Comparison of ENCODE assay signal across 14 cellular contexts in genomic region chr1:93662481-93663190, GRCh38. TPM values are rescaled to one million over a fixed set of nuclear protein-coding genes. Genes with fewer than 3 reads are reported as not detected.
DNase-seq lines count a peak whose midpoint lies in the region; ATAC-seq, FAIRE-seq and TF ChIP-seq lines count a peak whose summit lies in the region.
"Had no signal": no experiment of that assay in that cellular context is flagged by ENCODE, and none has a peak within 500 bp of the region (broad histone marks: within the 10 kb centered on the region; RNA-seq: fewer than 3 reads in every experiment).

No MANE protein-coding gene starts in this region.

- intact Hi-C loops in stomach (cut with DNase I; ENCODE audit: low total_unique reads), result no loop called here

- POLR2A ChIA-PET in HEK293 (lab: Yijun Ruan, JAX), result interaction anchor here (1.0 to 1.2 kb wide), 2 partner anchors 9 to 117 kb away, joined by 3 read pairs; no protein-coding TSS in a partner anchor

- H3K4me1 ChIP-seq in HEK293 (ENCODE audit: control insufficient read depth, insufficient read depth, low read length) (0 out of 2 replicates have a peak, but pooled peaks cover 6% of the 10 kb centered on the region), stomach (peaks cover 2 to 72% (median 37%) of the 10 kb centered on the region in 4 donors)

- TF ChIP-seq CTCF in HEK293 (tag by site-specific recombination; IDR thresholded peaks at IDR 0.05) (no peak), stomach (IDR thresholded peaks at IDR 0.05) (no peak)

- H3K4me1 Mint-ChIP-seq in activated T-cell treated with anti-CD3 and anti-CD28 coated beads, Interleukin-2, amount 50 U/mL, for 4 hours (ENCODE audit: low read depth), result no peaks in the 10 kb centered on the region

- no peaks in the 10 kb centered on the region for H3K27me3 ChIP-seq in stomach

- H3K36me3 ChIP-seq in HEK293 (ENCODE audit: control insufficient read depth in 2 of 2, insufficient read depth in 1 of 2, low read length in 2 of 2) (peaks cover 0 to 7% of the 10 kb centered on the region in 2 experiments; a peak in 1 of 3 replicates), stomach (no peaks in the 10 kb centered on the region)

- ATAC-seq in activated T-cell treated with anti-CD3 and anti-CD28 coated beads, Interleukin-2, amount 50 U/mL, for 4 hours, result no peak
- ATAC-seq: stimulated activated naive CD8-positive, alpha-beta T cell treated with anti-CD3 and anti-CD28 coated beads, Interleukin-15, Interleukin-2, amounts not matched to agents 100 U/mL and 50 U/mL, for 24 hours had no signal

- no peaks in the 10 kb centered on the region for H3K9me3 ChIP-seq in HEK293 (ENCODE audit: control insufficient read depth, insufficient read depth, low read depth, low read length)
- no peaks in the 10 kb centered on the region for H3K9me3 ChIP-seq in stomach

- no peaks in the 10 kb centered on the region for H3K36me3 Mint-ChIP-seq in activated T-cell treated with anti-CD3 and anti-CD28 coated beads, Interleukin-2, amount 50 U/mL, for 4 hours (ENCODE audit: insufficient read depth)

- TF ChIP-seq POLR2A in stomach (IDR thresholded peaks at IDR 0.05), result no peak

- H3K4me3 Mint-ChIP-seq in activated T-cell treated with anti-CD3 and anti-CD28 coated beads, Interleukin-2, amount 50 U/mL, for 4 hours, result no peak overlapping the region

- H3K9me3 Mint-ChIP-seq in activated T-cell treated with anti-CD3 and anti-CD28 coated beads, Interleukin-2, amount 50 U/mL, for 4 hours, result no peaks in the 10 kb centered on the region

- H3K27ac ChIP-seq in HEK293 (ENCODE audit: extremely low read depth, low read depth, low read length) (no peak overlapping the region), stomach (peak overlapping the region in 3 of 5 donors; percentile 47 to 81 (median 52))

- peaks cover 1% of the 10 kb centered on the region for H3K27me3 Mint-ChIP-seq in activated T-cell treated with anti-CD3 and anti-CD28 coated beads, Interleukin-2, amount 50 U/mL, for 4 hours (ENCODE audit: low read depth)

- TF ChIP-seq EP300 in stomach (IDR thresholded peaks at IDR 0.05), result no peak

- CTCF ChIA-PET in HEK293 (lab: Yijun Ruan, JAX), result interaction anchor here (0.8 to 1.3 kb wide), 5 partner anchors 8 to 151 kb away, joined by 3 to 6 read pairs (median 4); no protein-coding TSS in a partner anchor

- FAIRE-seq in frontal cortex (lab: Jason Lieb, UNC), result no peak
- FAIRE-seq: colon had no signal

- 72 to 83% (median 78%) methylated on average over 7 of the region's 7 CpGs for WGBS in stomach, 5 donors

- DNase-seq in amniotic epithelial cell (ENCODE audit: low read depth) (peak; percentile 73), iris pigment epithelial cell (ENCODE audit: low read depth) (peak; percentile 70), stomach (no peak), NCI-H2081 treated with DMSO at 0.1 percent for 48 hours (lab: John Stamatoyannopoulos, UW) (no peak), frontal cortex (ENCODE audit: low spot score in 2 of 2) (no peak), NCI-H1417 treated with DMSO at 0.1 percent for 48 hours (lab: John Stamatoyannopoulos, UW) (no peak)
- no peak for DNase-seq in activated T-cell treated with anti-CD3 and anti-CD28 coated beads, Interleukin-2, amount 50 U/mL, for 4 hours
- DNase-seq: activated CD8-positive, alpha-beta memory T cell treated with anti-CD3 and anti-CD28 coated beads, Interleukin-2, amount 50 U/mL, for 48 hours; DND-41; NCI-H2081; stimulated activated naive CD8-positive, alpha-beta T cell treated with anti-CD3 and anti-CD28 coated beads, Interleukin-15, Interleukin-2, amounts not matched to agents 100 U/mL and 50 U/mL, for 24 hours had no signal

- no peak overlapping the region for H3K4me3 ChIP-seq in HEK293 (ENCODE audit: low read depth, low read length)
- no peak overlapping the region for H3K4me3 ChIP-seq in stomach
- H3K4me3 ChIP-seq: skin epidermis had no signal

TF ChIP-seq in HEK293, 187 proteins besides CTCF, POLR2A, EP300 and RAD21:
- peak; percentile 69 for TF ChIP-seq SETDB1 (IDR thresholded peaks at IDR 0.05; ENCODE audit: insufficient read length, low read length)
- no peak for TF ChIP-seq ZNF670 (tag by site-specific recombination; IDR thresholded peaks at IDR 0.05; ENCODE audit: low read depth)
- no peak for TF ChIP-seq MYNN (tag by site-specific recombination; IDR thresholded peaks at IDR 0.05; ENCODE audit: borderline replicate concordance)
TF ChIP-seq in HEK293: peak in this region for 1.

RNA-seq across cellular contexts. Expression of gene BCAR3, which starts 19.0 kb away (rescaled TPM):
- total RNA-seq in stomach, result 10 to 100 TPM; 10.1 to 28.0 (median 20.6) TPM
- 10 to 100 TPM in 1 of 3 donors, 1 to 10 TPM in 2; 5.6 to 25.8 (median 8.3) TPM for polyA plus RNA-seq in stomach
- total RNA-seq in activated T-cell treated with anti-CD3 and anti-CD28 coated beads, Interleukin-2, amount 50 U/mL, for 4 hours, result 1 to 10 TPM in 2 of 3 donors, under 1 TPM in 1; 0.53 to 1.7 (median 1.2) TPM
- 4.1 TPM for total RNA-seq in frontal cortex

Comparison
In these comparisons a context has a peak if more than half of its experiments do, and no peak if none do; other contexts are left out.
1. DNase-seq: peak in amniotic epithelial cell (single experiment) and iris pigment epithelial cell (single experiment); none in stomach (single experiment), activated T-cell treated with anti-CD3 and anti-CD28 coated beads, Interleukin-2, amount 50 U/mL, for 4 hours (single experiment), NCI-H2081 treated with DMSO at 0.1 percent for 48 hours (single experiment), frontal cortex (0 of 2) and NCI-H1417 treated with DMSO at 0.1 percent for 48 hours (single experiment).